22 cellular contexts compared by ENCODE assay signal in the genomic region with DNA sequence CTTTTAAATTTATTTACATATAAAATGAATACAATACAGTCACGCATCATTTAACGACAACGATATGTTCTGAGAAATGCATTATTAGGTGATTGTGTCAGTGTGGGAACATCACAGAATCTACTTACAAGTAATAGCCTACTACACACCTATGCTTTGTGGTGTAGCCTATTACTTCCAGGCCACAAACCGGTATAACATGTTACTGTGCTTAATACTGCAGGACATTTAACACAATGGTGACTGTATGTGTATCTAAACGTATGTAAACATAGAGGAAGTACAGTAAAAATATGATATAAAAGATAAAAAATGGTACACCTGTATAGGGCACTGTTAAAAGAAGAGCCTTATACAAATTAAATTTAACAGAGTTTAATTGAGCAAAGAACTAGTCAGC.
"Had no signal": no experiment of that assay in that cellular context is flagged by ENCODE, and none has a peak within 500 bp of the region (broad histone marks: within the 10 kb centered on the region; RNA-seq: fewer than 3 reads in every experiment).

No MANE protein-coding gene starts in this region.

- ATAC-seq: activated CD4-positive, alpha-beta T cell treated with anti-CD3 and anti-CD28 coated beads for 36 hours; heart left ventricle; natural killer cell treated with Interleukin-12 subunit alpha and Interleukin-12 subunit beta and Interleukin-15 and Interleukin-18, amount 100 ng/mL, for 72 hours had no signal

- H3K27ac Mint-ChIP-seq: activated B cell treated with CpG ODN at 0.5 μM for 24 hours; activated CD4-positive, alpha-beta T cell treated with anti-CD3 and anti-CD28 coated beads for 36 hours; activated naive CD8-positive, alpha-beta T cell treated with anti-CD3 and anti-CD28 coated beads for 36 hours; activated T-cell treated with anti-CD3 and anti-CD28 coated beads, Interleukin-2, amount 50 U/mL, for 24 hours; activated T-helper 2 cell treated with anti-CD3 and anti-CD28 coated beads, Interferon-gamma antibody, Interleukin-2, Interleukin-4, amounts not matched to agents 10 μg/mL and 5 μg/mL and 100 μg/mL, durations not matched to agents 14 hours and 24 hours and 36 hours; endodermal cell; natural killer cell treated with Interleukin-12 subunit alpha and Interleukin-12 subunit beta and Interleukin-15 and Interleukin-18, amount 100 ng/mL, for 72 hours had no signal

- H3K36me3 Mint-ChIP-seq: activated naive CD8-positive, alpha-beta T cell treated with anti-CD3 and anti-CD28 coated beads for 36 hours had no signal

- H3K4me1 Mint-ChIP-seq: activated B cell treated with CpG ODN at 0.5 μM for 24 hours; activated CD4-positive, alpha-beta T cell treated with anti-CD3 and anti-CD28 coated beads for 36 hours; activated naive CD8-positive, alpha-beta T cell treated with anti-CD3 and anti-CD28 coated beads for 36 hours; central memory CD8-positive, alpha-beta T cell; endodermal cell had no signal

- DNase-seq: activated B cell treated with CpG ODN at 0.5 μM for 24 hours; activated CD4-positive, alpha-beta T cell treated with anti-CD3 and anti-CD28 coated beads for 36 hours; activated CD4-positive, alpha-beta T cell treated with anti-CD3 and anti-CD28 coated beads, Interleukin-2, amount 50 U/mL, for 4 hours; activated CD8-positive, alpha-beta memory T cell treated with anti-CD3 and anti-CD28 coated beads for 24 hours; activated CD8-positive, alpha-beta memory T cell treated with anti-CD3 and anti-CD28 coated beads, Interleukin-2, amount 50 U/mL, for 4 hours; activated naive CD4-positive, alpha-beta T cell; activated naive CD8-positive, alpha-beta T cell treated with anti-CD3 and anti-CD28 coated beads for 36 hours; activated T-cell treated with anti-CD3 and anti-CD28 coated beads, Interleukin-2, amount 50 U/mL, for 24 hours; cortex of kidney; endodermal cell; heart left ventricle; midbrain; ovary; spleen; stimulated activated CD4-positive, alpha-beta T cell treated with anti-CD3 and anti-CD28 coated beads, Interleukin-4, amount 100 ng/mL, for 1 hour; stimulated activated naive CD4-positive, alpha-beta T cell; testis; trophoblast cell; uterus had no signal

- H3K27me3 Mint-ChIP-seq: activated B cell treated with CpG ODN at 0.5 μM for 24 hours; activated CD4-positive, alpha-beta T cell treated with anti-CD3 and anti-CD28 coated beads for 36 hours; activated naive CD8-positive, alpha-beta T cell treated with anti-CD3 and anti-CD28 coated beads for 36 hours; activated T-cell treated with anti-CD3 and anti-CD28 coated beads, Interleukin-2, amount 50 U/mL, for 24 hours; central memory CD8-positive, alpha-beta T cell; natural killer cell treated with Interleukin-12 subunit alpha and Interleukin-12 subunit beta and Interleukin-15 and Interleukin-18, amount 100 ng/mL, for 72 hours had no signal

- H3K4me3 Mint-ChIP-seq: activated B cell treated with CpG ODN at 0.5 μM for 24 hours; activated CD4-positive, alpha-beta T cell treated with anti-CD3 and anti-CD28 coated beads for 36 hours; activated naive CD8-positive, alpha-beta T cell treated with anti-CD3 and anti-CD28 coated beads for 36 hours; activated T-cell treated with anti-CD3 and anti-CD28 coated beads, Interleukin-2, amount 50 U/mL, for 24 hours; central memory CD8-positive, alpha-beta T cell; endodermal cell; natural killer cell treated with Interleukin-12 subunit alpha and Interleukin-12 subunit beta and Interleukin-15 and Interleukin-18, amount 100 ng/mL, for 72 hours had no signal
